In the genomic region with DNA sequence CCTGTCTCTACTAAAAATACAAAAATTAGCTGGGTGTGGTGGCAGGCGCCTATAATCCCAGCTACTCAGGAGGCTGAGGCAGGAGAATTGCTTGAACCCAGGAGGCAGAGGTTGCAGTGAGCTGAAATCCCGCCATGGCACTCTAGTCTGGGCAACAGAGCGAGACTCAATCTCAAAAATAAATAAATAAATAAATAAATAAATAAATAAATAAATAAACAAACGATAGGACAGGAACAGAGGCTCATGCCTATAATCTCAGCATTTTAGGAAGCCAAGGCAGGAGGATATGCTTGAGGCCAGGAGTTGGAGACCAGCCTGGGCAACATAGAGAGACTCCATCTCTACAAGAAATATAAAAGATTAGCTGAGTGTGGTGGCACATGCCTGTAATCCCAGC, we compare ENCODE assay signal across 21 cellular contexts. TPM values are rescaled to one million over a fixed set of nuclear protein-coding genes. Genes with fewer than 3 reads are reported as not detected.
"Had no signal": no experiment of that assay in that cellular context is flagged by ENCODE, and none has a peak within 500 bp of the region (broad histone marks: within the 10 kb centered on the region; RNA-seq: fewer than 3 reads in every experiment).

No MANE protein-coding gene starts in this region.

RNA-seq across cellular contexts. Expression of gene RTP3, which starts 24.4 kb away (rescaled TPM):
- total RNA-seq: activated naive CD4-positive, alpha-beta T cell treated with anti-CD3 and anti-CD28 coated beads for 36 hours; activated naive CD4-positive, alpha-beta T cell treated with anti-CD3 and anti-CD28 coated beads, Interleukin-2, amount 50 U/mL, for 72 hours; activated naive CD8-positive, alpha-beta T cell treated with anti-CD3 and anti-CD28 coated beads for 36 hours; activated naive CD8-positive, alpha-beta T cell treated with anti-CD3 and anti-CD28 coated beads, Interleukin-2, amount 10 ng/mL, durations not matched to agents 7 days and 5 days; activated T-cell treated with anti-CD3 and anti-CD28 coated beads, Interleukin-2, amount 50 U/mL, for 4 hours; activated T-cell treated with anti-CD3 and anti-CD28 coated beads, Interleukin-2, amount 50 U/mL, for 72 hours; activated T-helper 1 cell treated with anti-CD3 and anti-CD28 coated beads, Interleukin-12 subunit alpha, Interleukin-12 subunit beta, Interleukin-2, Interleukin-4 antibody, amounts not matched to agents 30 ng/mL and 10 ng/mL and 1 ng/mL, durations not matched to agents 14 hours and 24 hours and 36 hours; activated T-helper 17 cell treated with anti-CD3 and anti-CD28 coated beads, Interleukin-2, amount 50 U/mL, for 72 hours; activated T-helper 2 cell treated with anti-CD3 and anti-CD28 coated beads, Interferon-gamma antibody, Interleukin-2, Interleukin-4, amounts not matched to agents 10 μg/mL and 5 μg/mL and 100 μg/mL, durations not matched to agents 14 hours and 24 hours and 36 hours; adrenal gland; aorta; ascending aorta; astrocyte; body of pancreas; breast epithelium; bronchial epithelial cell; cardiac muscle cell; cardiac septum; cerebellum; chondrocyte had no signal
- polyA plus RNA-seq: adipose tissue, adrenal gland, aorta, cardiac muscle cell had no signal

RNA-seq across cellular contexts. Expression of gene LRRC2, which starts 43.9 kb away (rescaled TPM):
- total RNA-seq: activated naive CD4-positive, alpha-beta T cell treated with anti-CD3 and anti-CD28 coated beads for 36 hours; activated naive CD4-positive, alpha-beta T cell treated with anti-CD3 and anti-CD28 coated beads, Interleukin-2, amount 50 U/mL, for 72 hours; activated naive CD8-positive, alpha-beta T cell treated with anti-CD3 and anti-CD28 coated beads for 36 hours; activated T-helper 1 cell treated with anti-CD3 and anti-CD28 coated beads, Interleukin-12 subunit alpha, Interleukin-12 subunit beta, Interleukin-2, Interleukin-4 antibody, amounts not matched to agents 30 ng/mL and 10 ng/mL and 1 ng/mL, durations not matched to agents 14 hours and 24 hours and 36 hours; activated T-helper 17 cell treated with anti-CD3 and anti-CD28 coated beads, Interleukin-2, amount 50 U/mL, for 72 hours; activated T-helper 2 cell treated with anti-CD3 and anti-CD28 coated beads, Interferon-gamma antibody, Interleukin-2, Interleukin-4, amounts not matched to agents 10 μg/mL and 5 μg/mL and 100 μg/mL, durations not matched to agents 14 hours and 24 hours and 36 hours; ascending aorta had no signal

RNA-seq across cellular contexts. Expression of gene LTF, which starts 57.5 kb away (rescaled TPM):
- total RNA-seq: activated naive CD4-positive, alpha-beta T cell treated with anti-CD3 and anti-CD28 coated beads for 36 hours; activated naive CD4-positive, alpha-beta T cell treated with anti-CD3 and anti-CD28 coated beads, Interleukin-2, amount 50 U/mL, for 72 hours; activated naive CD8-positive, alpha-beta T cell treated with anti-CD3 and anti-CD28 coated beads for 36 hours; activated naive CD8-positive, alpha-beta T cell treated with anti-CD3 and anti-CD28 coated beads, Interleukin-2, amount 10 ng/mL, durations not matched to agents 7 days and 5 days; activated T-cell treated with anti-CD3 and anti-CD28 coated beads, Interleukin-2, amount 50 U/mL, for 4 hours; activated T-cell treated with anti-CD3 and anti-CD28 coated beads, Interleukin-2, amount 50 U/mL, for 72 hours; activated T-helper 1 cell treated with anti-CD3 and anti-CD28 coated beads, Interleukin-12 subunit alpha, Interleukin-12 subunit beta, Interleukin-2, Interleukin-4 antibody, amounts not matched to agents 30 ng/mL and 10 ng/mL and 1 ng/mL, durations not matched to agents 14 hours and 24 hours and 36 hours; activated T-helper 17 cell treated with anti-CD3 and anti-CD28 coated beads, Interleukin-2, amount 50 U/mL, for 72 hours; activated T-helper 2 cell treated with anti-CD3 and anti-CD28 coated beads, Interferon-gamma antibody, Interleukin-2, Interleukin-4, amounts not matched to agents 10 μg/mL and 5 μg/mL and 100 μg/mL, durations not matched to agents 14 hours and 24 hours and 36 hours; astrocyte; cardiac muscle cell; chondrocyte had no signal
- polyA plus RNA-seq: cardiac muscle cell had no signal
